8 cellular contexts compared by ENCODE assay signal in the genomic region with DNA sequence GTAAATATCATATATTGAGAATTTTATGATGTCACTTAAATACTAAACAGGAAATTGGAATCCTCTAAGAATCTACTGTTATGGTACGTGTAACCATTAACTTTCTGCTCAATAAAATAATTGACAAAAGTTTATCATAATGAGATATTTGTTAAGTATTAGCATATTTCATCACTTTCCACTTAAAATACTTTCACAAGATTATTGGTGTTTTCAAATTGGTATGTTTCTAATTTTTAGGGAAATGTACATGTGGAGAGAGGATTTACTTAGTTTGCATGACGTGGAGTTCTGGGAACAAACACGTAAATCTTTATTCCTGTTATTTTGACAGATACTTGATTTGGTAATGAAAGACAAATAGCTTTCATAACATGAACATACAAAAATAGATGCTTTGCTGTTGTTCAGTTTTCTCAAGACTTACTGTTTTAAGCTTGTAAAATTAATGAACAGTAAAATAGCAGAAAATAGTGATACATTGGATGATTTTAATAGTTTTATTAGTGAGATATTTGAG. TPM values are rescaled to one million over a fixed set of nuclear protein-coding genes. Genes with fewer than 3 reads are reported as not detected.
A peak's percentile ranks its signal among the peaks of the same experiment; 100 is the strongest.
DNase-seq lines count a peak whose midpoint lies in the region; ATAC-seq and TF ChIP-seq lines count a peak whose summit lies in the region.

No MANE protein-coding gene starts in this region.

- peaks cover 28 to 52% (median 44%) of the 10 kb centered on the region in 3 donors for H3K4me1 Mint-ChIP-seq in IgD-negative memory B cell

- H3K27ac ChIP-seq in muscle layer of duodenum (ENCODE audit: low read length) = peak overlapping the region; percentile 94

- H3K9me3 Mint-ChIP-seq in IgD-negative memory B cell = no peaks in the 10 kb centered on the region

- H3K9me3 ChIP-seq in muscle layer of duodenum (ENCODE audit: control insufficient read depth in 1 of 2, low read length in 2 of 2) = no peaks in the 10 kb centered on the region

- H3K4me3 ChIP-seq in AG10803 (ENCODE audit: low read length) (peak overlapping the region; percentile 76), cardiac fibroblast (replicated peaks in 1 of 2; ENCODE audit: low read depth in 2 of 2, low read length in 2 of 2) (peak overlapping the region; percentile 13 to 81), muscle layer of duodenum (ENCODE audit: low read depth in 1 of 2, low read length in 2 of 2) (peak overlapping the region; percentile 68 to 77)

- peak overlapping the region; percentile 95 to 98 (median 96) for H3K27ac Mint-ChIP-seq in IgD-negative memory B cell

- peak overlapping the region in 3 of 4 donors; percentile 90 to 96 (median 95) for H3K4me3 Mint-ChIP-seq in IgD-negative memory B cell

- peaks cover 11 to 22% of the 10 kb centered on the region in 2 donors for H3K36me3 ChIP-seq in muscle layer of duodenum (ENCODE audit: control insufficient read depth in 1 of 2, insufficient read depth in 2 of 2, low read length in 2 of 2)

- no peak for ATAC-seq in HG02885 (IDR thresholded peaks at IDR 0.05; ENCODE audit: poor library complexity, unreplicated experiment)
- ATAC-seq in HG03045 (IDR thresholded peaks at IDR 0.05; ENCODE audit: unreplicated experiment) = no peak

- no peak for DNase-seq in AG10803 (ENCODE audit: low read depth)
- DNase-seq in cardiac fibroblast (ENCODE audit: low read depth in 2 of 2) = no peak
- DNase-seq in NCI-H146 treated with DMSO at 0.1 percent for 48 hours (lab: John Stamatoyannopoulos, UW; ENCODE audit: unreplicated experiment) = no peak
- no peak for DNase-seq in activated CD4-positive, alpha-beta T cell treated with anti-CD3 and anti-CD28 coated beads, Interleukin-2, amount 50 U/mL, for 1 hour

- H3K4me1 ChIP-seq in muscle layer of duodenum (ENCODE audit: control insufficient read depth in 1 of 2, insufficient read depth in 2 of 2, low read length in 2 of 2) = peaks cover 13 to 50% of the 10 kb centered on the region in 2 donors

- H3K36me3 Mint-ChIP-seq in IgD-negative memory B cell = peaks cover 2% of the 10 kb centered on the region

- TF ChIP-seq CTCF in AG10803 (conservative IDR thresholded peaks at IDR 0.05; ENCODE audit: low read length) (no peak), cardiac fibroblast (IDR thresholded peaks at IDR 0.05; ENCODE audit: low read depth, low read length) (no peak)

- H3K27me3 Mint-ChIP-seq in IgD-negative memory B cell = no peaks in the 10 kb centered on the region

- H3K27me3 ChIP-seq in muscle layer of duodenum (ENCODE audit: low read depth, low read length) = no peaks in the 10 kb centered on the region

RNA-seq across cellular contexts. Expression of a gene that starts 1.6 kb away (rescaled TPM):
- 84.2 TPM for polyA plus RNA-seq in IgD-negative memory B cell

RNA-seq across cellular contexts. Expression of a gene that starts 17.4 kb away (rescaled TPM):
- 6.0 TPM for polyA plus RNA-seq in IgD-negative memory B cell
